8 cellular contexts compared by ENCODE assay signal in the genomic region with DNA sequence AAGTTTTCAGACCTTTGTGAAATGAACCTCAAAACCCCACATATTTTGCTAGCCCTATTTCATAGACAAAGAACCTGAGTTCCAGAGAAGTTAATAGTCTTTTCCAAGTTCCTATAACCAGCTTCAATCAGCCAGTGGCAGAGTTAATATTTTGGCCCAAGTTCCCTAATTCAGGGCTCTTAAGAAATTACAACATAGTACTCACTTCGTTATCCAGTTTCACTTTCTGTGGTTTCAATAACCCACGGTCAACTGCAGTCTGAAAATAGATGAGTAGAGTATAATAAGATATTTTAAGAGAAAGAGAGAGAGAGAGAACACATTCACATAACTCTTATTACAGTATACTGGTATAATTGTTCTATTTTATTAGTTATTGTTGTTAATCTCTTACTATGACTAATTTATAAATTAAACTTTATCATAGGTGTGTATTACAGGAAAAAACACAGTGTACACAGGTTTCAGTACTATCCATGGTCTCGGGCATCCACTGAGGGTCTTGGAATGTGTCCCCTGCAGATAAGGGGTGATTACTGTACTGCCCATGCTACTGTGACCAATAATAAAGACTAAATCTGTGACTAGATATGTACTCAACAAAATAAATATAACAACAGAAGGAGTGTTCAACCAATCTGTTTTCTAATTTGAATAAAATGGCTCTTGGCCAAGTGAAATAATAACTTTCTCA. TPM values are rescaled to one million over a fixed set of nuclear protein-coding genes. Genes with fewer than 3 reads are reported as not detected.
A peak's percentile ranks its signal among the peaks of the same experiment; 100 is the strongest.
DNase-seq lines count a peak whose midpoint lies in the region; ATAC-seq and TF ChIP-seq lines count a peak whose summit lies in the region.

No MANE protein-coding gene starts in this region.

- no peak for TF ChIP-seq CTCF in GM12864 (IDR thresholded peaks at IDR 0.05; ENCODE audit: low read depth, low read length, missing control alignments)
- TF ChIP-seq CTCF in coronary artery (IDR thresholded peaks at IDR 0.05) = no peak

- no peaks in the 10 kb centered on the region for H3K36me3 ChIP-seq in MG63
- H3K36me3 ChIP-seq in skeletal muscle tissue (ENCODE audit: control insufficient read depth in 3 of 3, insufficient read depth in 3 of 3, low read length in 3 of 3) = no peaks in the 10 kb centered on the region
- no peaks in the 10 kb centered on the region for H3K36me3 ChIP-seq in effector memory CD4-positive, alpha-beta T cell (ENCODE audit: control insufficient read depth, insufficient read depth, low read length)

- H3K9me3 ChIP-seq in MG63 (no peaks in the 10 kb centered on the region), skeletal muscle tissue (ENCODE audit: control insufficient read depth in 3 of 3, low read length in 3 of 3) (no peaks in the 10 kb centered on the region)
- H3K9me3 ChIP-seq in effector memory CD4-positive, alpha-beta T cell (ENCODE audit: control insufficient read depth, low read length) = no peaks in the 10 kb centered on the region

- peak; percentile 80 for ATAC-seq in GM21825 (IDR thresholded peaks at IDR 0.05; ENCODE audit: unreplicated experiment)

- H3K27me3 ChIP-seq in MG63 (no peaks in the 10 kb centered on the region), skeletal muscle tissue (ENCODE audit: control insufficient read depth in 3 of 3, insufficient read depth in 3 of 3, low read length in 3 of 3) (no peaks in the 10 kb centered on the region)
- no peaks in the 10 kb centered on the region for H3K27me3 ChIP-seq in effector memory CD4-positive, alpha-beta T cell (replicated peaks; ENCODE audit: control insufficient read depth, insufficient read depth, low read length, poor library complexity, severe bottlenecking)

- DNase-seq in GM12864 (ENCODE audit: low read depth) = peak; percentile 72
- no peak for DNase-seq in MG63
- no peak for DNase-seq in coronary artery (ENCODE audit: low spot score)
- no peak for DNase-seq in effector memory CD4-positive, alpha-beta T cell
- no peak for DNase-seq in activated gamma-delta T cell (lab: John Stamatoyannopoulos, UW)
- no peak for DNase-seq in NCI-H2029 treated with DMSO at 0.1 percent for 48 hours (lab: John Stamatoyannopoulos, UW)

- H3K27ac ChIP-seq in coronary artery (peak overlapping the region; percentile 1 to 55), skeletal muscle tissue (ENCODE audit: low read depth, low read length) (peak overlapping the region; percentile 83)
- no peak overlapping the region for H3K27ac ChIP-seq in effector memory CD4-positive, alpha-beta T cell (ENCODE audit: insufficient read depth, low read length, poor library complexity, severe bottlenecking)

- H3K4me3 ChIP-seq in GM12864 (ENCODE audit: low read depth, low read length) (no peak overlapping the region; the same call in 1 of the 2 replicates), MG63 (peak overlapping the region; percentile 22), coronary artery (peak overlapping the region; percentile 51), skeletal muscle tissue (ENCODE audit: low read length in 3 of 3) (peak overlapping the region; percentile 6 to 53 (median 38))
- H3K4me3 ChIP-seq in effector memory CD4-positive, alpha-beta T cell (ENCODE audit: insufficient read depth, low read depth, low read length, poor library complexity, severe bottlenecking) = no peak overlapping the region

- H3K9ac ChIP-seq in skeletal muscle tissue (ENCODE audit: low read depth in 1 of 3, low read length in 3 of 3) = peak overlapping the region; percentile 63 to 68 (median 66)

- peaks cover 11 to 24% (median 12%) of the 10 kb centered on the region in 3 donors for H3K4me1 ChIP-seq in skeletal muscle tissue (ENCODE audit: control insufficient read depth in 3 of 3, insufficient read depth in 3 of 3, low read length in 3 of 3)
- H3K4me1 ChIP-seq in effector memory CD4-positive, alpha-beta T cell (ENCODE audit: control insufficient read depth, insufficient read depth, low read length, poor library complexity, severe bottlenecking) = peaks cover 4% of the 10 kb centered on the region

RNA-seq across cellular contexts. Expression of a gene that starts 9.3 kb away (rescaled TPM):
- not detected in 2 replicates for total RNA-seq in MG63 (2014; rRNA removed; shearing (Covaris generic); ENCODE audit: low replicate concordance)
- 54.8 TPM for total RNA-seq in skeletal muscle tissue

RNA-seq across cellular contexts. Expression of a gene that starts 30.9 kb away (rescaled TPM):
- not detected in 2 replicates for total RNA-seq in MG63 (2014; rRNA removed; shearing (Covaris generic); ENCODE audit: low replicate concordance)
- 2.6 TPM for total RNA-seq in skeletal muscle tissue

Comparison
In these comparisons a context has a peak if more than half of its experiments do, and no peak if none do; other contexts are left out.
1. H3K4me3 ChIP-seq: peak in MG63 (single experiment), coronary artery (single experiment) and skeletal muscle tissue (3 of 3); none in GM12864 (single experiment) and effector memory CD4-positive, alpha-beta T cell (single experiment).
2. RNA of a gene that starts 9.3 kb away (total RNA-seq): 54.8 TPM in skeletal muscle tissue (single experiment); not detected in MG63; every median in the first group is over 10 times any median in the second.